In the genomic region with DNA sequence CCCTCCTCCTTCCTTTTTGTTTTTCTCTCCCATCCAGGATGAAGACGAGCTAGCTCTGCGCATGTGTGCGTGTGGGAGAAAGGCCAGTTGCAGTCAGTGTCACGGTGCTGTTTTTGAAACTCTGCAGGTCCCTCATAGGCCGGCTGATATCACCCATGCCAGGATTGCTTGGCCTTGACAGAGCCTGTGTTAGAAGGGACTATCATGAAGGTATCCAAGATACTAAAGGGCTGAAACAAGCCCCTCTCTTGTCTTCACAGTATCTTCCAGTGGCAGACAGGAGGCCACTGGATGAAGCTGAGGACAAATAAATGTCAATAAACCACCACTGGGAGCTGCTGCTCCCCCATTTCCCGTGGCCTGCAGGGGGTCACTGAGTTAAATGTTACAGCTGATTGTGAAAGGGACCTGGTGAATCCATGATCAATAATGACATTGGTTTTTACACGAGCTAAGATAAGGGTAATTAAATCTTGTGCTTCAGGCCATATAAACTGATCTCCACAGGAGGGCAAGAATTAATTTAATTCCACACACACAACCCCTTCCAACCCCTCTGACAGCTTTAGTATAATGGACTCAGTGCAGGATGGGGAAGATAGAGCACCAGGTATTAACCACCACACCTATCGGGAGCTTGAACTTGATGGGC, we compare ENCODE assay signal across 8 cellular contexts.
DNase-seq lines count a peak whose midpoint lies in the region; ATAC-seq and TF ChIP-seq lines count a peak whose summit lies in the region.

No MANE protein-coding gene starts in this region.

- no peak for TF ChIP-seq POLR2A in prostate gland (IDR thresholded peaks at IDR 0.05)

- H3K27me3 Mint-ChIP-seq in CD8-positive, alpha-beta memory T cell = peaks cover 5 to 10% of the 10 kb centered on the region in 2 donors
- H3K27me3 Mint-ChIP-seq in T-cell = peaks cover 0 to 5% of the 10 kb centered on the region in 2 donors

- TF ChIP-seq CTCF in cardiac muscle cell (IDR thresholded peaks at IDR 0.05; ENCODE audit: low read depth, low read length) (no peak), prostate gland (IDR thresholded peaks at IDR 0.05) (no peak), foreskin fibroblast (IDR thresholded peaks at IDR 0.05; ENCODE audit: low read depth, low read length) (no peak)

- H3K27me3 ChIP-seq in CD8-positive, alpha-beta memory T cell (ENCODE audit: insufficient read depth, low read length, poor library complexity, severe bottlenecking) = no peaks in the 10 kb centered on the region
- H3K27me3 ChIP-seq in cardiac muscle cell (no peaks in the 10 kb centered on the region), prostate gland (replicated peaks; ENCODE audit: insufficient read depth) (no peaks in the 10 kb centered on the region)

- POLR2A ChIA-PET in CD8-positive, alpha-beta memory T cell (lab: Charles Lee) = no interaction called here
- POLR2A ChIA-PET in T-cell (lab: Charles Lee) = no interaction called here

- no peaks in the 10 kb centered on the region for H3K36me3 Mint-ChIP-seq in CD8-positive, alpha-beta memory T cell
- H3K36me3 Mint-ChIP-seq in T-cell = no peaks in the 10 kb centered on the region

- no peak overlapping the region for H3K4me3 Mint-ChIP-seq in CD8-positive, alpha-beta memory T cell
- H3K4me3 Mint-ChIP-seq in T-cell = no peak overlapping the region

- no peak for DNase-seq in CD8-positive, alpha-beta memory T cell
- DNase-seq in T-cell (no peak), cardiac muscle cell (ENCODE audit: low read depth in 1 of 2, low spot score in 1 of 2) (peak in 1 of 2 donors; percentile 53), prostate gland (ENCODE audit: low spot score) (no peak), SW480 (ENCODE audit: low spot score) (no peak), foreskin fibroblast (no peak)

- H3K36me3 ChIP-seq in CD8-positive, alpha-beta memory T cell (ENCODE audit: insufficient read depth, low read length) = no peaks in the 10 kb centered on the region
- H3K36me3 ChIP-seq in cardiac muscle cell (no peaks in the 10 kb centered on the region), prostate gland (no peaks in the 10 kb centered on the region)

- H3K4me1 Mint-ChIP-seq in CD8-positive, alpha-beta memory T cell = peaks cover 9 to 14% (median 11%) of the 10 kb centered on the region in 3 donors
- peaks cover 16 to 24% (median 18%) of the 10 kb centered on the region in 3 donors for H3K4me1 Mint-ChIP-seq in T-cell

- H3K9me3 Mint-ChIP-seq in CD8-positive, alpha-beta memory T cell = no peaks in the 10 kb centered on the region
- H3K9me3 Mint-ChIP-seq in T-cell = no peaks in the 10 kb centered on the region

- peaks cover 16% of the 10 kb centered on the region for H3K4me1 ChIP-seq in CD8-positive, alpha-beta memory T cell (ENCODE audit: insufficient read depth, low read length)
- H3K4me1 ChIP-seq in cardiac muscle cell (ENCODE audit: low read depth) = peaks cover 63% of the 10 kb centered on the region
- H3K4me1 ChIP-seq in prostate gland (replicated peaks) = peaks cover 14% of the 10 kb centered on the region

- 56% methylated on average over 8 of the region's 8 CpGs for WGBS in prostate gland

- intact Hi-C loops in prostate gland (cut with DNase I) = no loop called here

- no peaks in the 10 kb centered on the region for H3K9me3 ChIP-seq in CD8-positive, alpha-beta memory T cell (ENCODE audit: low read length)
- H3K9me3 ChIP-seq in cardiac muscle cell (ENCODE audit: low read depth) (no peaks in the 10 kb centered on the region), prostate gland (no peaks in the 10 kb centered on the region)

- H3K27ac Mint-ChIP-seq in CD8-positive, alpha-beta memory T cell = peak overlapping the region in 1 of 8 donors; percentile 19
- H3K27ac Mint-ChIP-seq in T-cell = peak overlapping the region; percentile 50 to 66

- ATAC-seq in T-cell (replicated peaks in 1 of 4) = peak in 1 of 4 experiments; percentile 22
- ATAC-seq in GM18517 (IDR thresholded peaks at IDR 0.05; ENCODE audit: unreplicated experiment) = no peak
- ATAC-seq in HG03439 (IDR thresholded peaks at IDR 0.05; ENCODE audit: unreplicated experiment) = no peak

- CTCF ChIA-PET in CD8-positive, alpha-beta memory T cell (lab: Charles Lee) = interaction anchor here (1.0 kb wide), 2 partner anchors 540 to 873 kb away, joined by 3 to 4 read pairs; no protein-coding TSS in a partner anchor
- CTCF ChIA-PET in T-cell (lab: Charles Lee) = interaction anchor here in 1 of 2 donors (1.4 kb wide), 1 partner anchor 540 kb away, joined by 5 read pairs; no protein-coding TSS in a partner anchor

- peak overlapping the region; percentile 0 for H3K27ac ChIP-seq in CD8-positive, alpha-beta memory T cell (ENCODE audit: low read depth, low read length)
- peak overlapping the region; percentile 94 for H3K27ac ChIP-seq in cardiac muscle cell
- peak overlapping the region; percentile 82 to 91 for H3K27ac ChIP-seq in prostate gland

- H3K4me3 ChIP-seq in CD8-positive, alpha-beta memory T cell (ENCODE audit: low read length) = no peak overlapping the region
- H3K4me3 ChIP-seq in cardiac muscle cell (no peak overlapping the region), prostate gland (no peak overlapping the region), foreskin fibroblast (ENCODE audit: low read depth in 1 of 2, low read length in 2 of 2) (no peak overlapping the region)

Comparison
In these comparisons a context has a peak if more than half of its experiments do, and no peak if none do; other contexts are left out.
1. H3K27ac ChIP-seq: peak in every context shown above with its lines; median percentile 94 in cardiac muscle cell; 86 in prostate gland; 0 in CD8-positive, alpha-beta memory T cell.